15 cellular contexts compared by ENCODE assay signal in genomic region chr7:31805209-31805818, GRCh38.
A peak's percentile ranks its signal among the peaks of the same experiment; 100 is the strongest.
DNase-seq lines count a peak whose midpoint lies in the region; ATAC-seq lines count a peak whose summit lies in the region.
"Had no signal": no experiment of that assay in that cellular context is flagged by ENCODE, and none has a peak within 500 bp of the region (broad histone marks: within the 10 kb centered on the region; RNA-seq: fewer than 3 reads in every experiment).

No MANE protein-coding gene starts in this region.

- POLR2A ChIA-PET in naive thymus-derived CD4-positive, alpha-beta T cell (lab: Charles Lee), result no interaction called here

- no peaks in the 10 kb centered on the region for H3K27me3 ChIP-seq in naive thymus-derived CD4-positive, alpha-beta T cell (ENCODE audit: control insufficient read depth in 2 of 2, insufficient read depth in 2 of 2, low read length in 2 of 2)
- H3K27me3 ChIP-seq: hepatocyte had no signal

- no peaks in the 10 kb centered on the region for H3K27me3 Mint-ChIP-seq in naive thymus-derived CD4-positive, alpha-beta T cell
- H3K27me3 Mint-ChIP-seq in activated naive CD8-positive, alpha-beta T cell treated with anti-CD3 and anti-CD28 coated beads for 36 hours, result no peaks in the 10 kb centered on the region
- H3K27me3 Mint-ChIP-seq: activated CD8-positive, alpha-beta memory T cell treated with anti-CD3 and anti-CD28 coated beads, Interleukin-2, amount 10 ng/mL, durations not matched to agents 7 days and 5 days had no signal

- no peak overlapping the region for H3K27ac ChIP-seq in naive thymus-derived CD4-positive, alpha-beta T cell (ENCODE audit: low read depth, low read length)
- H3K27ac ChIP-seq in substantia nigra (ENCODE audit: low read depth, low read length, poor library complexity, severe bottlenecking), result no peak overlapping the region
- H3K27ac ChIP-seq: hepatocyte, prostate gland had no signal

- no peak overlapping the region for H3K27ac Mint-ChIP-seq in naive thymus-derived CD4-positive, alpha-beta T cell
- no peak overlapping the region for H3K27ac Mint-ChIP-seq in activated naive CD8-positive, alpha-beta T cell treated with anti-CD3 and anti-CD28 coated beads for 36 hours
- H3K27ac Mint-ChIP-seq: activated CD8-positive, alpha-beta memory T cell treated with anti-CD3 and anti-CD28 coated beads, Interleukin-2, amount 10 ng/mL, durations not matched to agents 7 days and 5 days had no signal

- peaks cover 2 to 9% (median 6%) of the 10 kb centered on the region in 11 donors for H3K9me3 Mint-ChIP-seq in naive thymus-derived CD4-positive, alpha-beta T cell
- H3K9me3 Mint-ChIP-seq in activated naive CD8-positive, alpha-beta T cell treated with anti-CD3 and anti-CD28 coated beads for 36 hours, result peaks cover 5% of the 10 kb centered on the region

- no peaks in the 10 kb centered on the region for H3K36me3 Mint-ChIP-seq in naive thymus-derived CD4-positive, alpha-beta T cell
- no peaks in the 10 kb centered on the region for H3K36me3 Mint-ChIP-seq in activated naive CD8-positive, alpha-beta T cell treated with anti-CD3 and anti-CD28 coated beads for 36 hours
- H3K36me3 Mint-ChIP-seq: activated CD8-positive, alpha-beta memory T cell treated with anti-CD3 and anti-CD28 coated beads, Interleukin-2, amount 10 ng/mL, durations not matched to agents 7 days and 5 days had no signal

- no peaks in the 10 kb centered on the region for H3K4me1 Mint-ChIP-seq in naive thymus-derived CD4-positive, alpha-beta T cell
- no peaks in the 10 kb centered on the region for H3K4me1 Mint-ChIP-seq in activated naive CD8-positive, alpha-beta T cell treated with anti-CD3 and anti-CD28 coated beads for 36 hours
- H3K4me1 Mint-ChIP-seq: activated CD8-positive, alpha-beta memory T cell treated with anti-CD3 and anti-CD28 coated beads, Interleukin-2, amount 10 ng/mL, durations not matched to agents 7 days and 5 days had no signal

- no peak overlapping the region for H3K4me3 Mint-ChIP-seq in naive thymus-derived CD4-positive, alpha-beta T cell
- no peak overlapping the region for H3K4me3 Mint-ChIP-seq in activated naive CD8-positive, alpha-beta T cell treated with anti-CD3 and anti-CD28 coated beads for 36 hours
- H3K4me3 Mint-ChIP-seq: activated CD8-positive, alpha-beta memory T cell treated with anti-CD3 and anti-CD28 coated beads, Interleukin-2, amount 10 ng/mL, durations not matched to agents 7 days and 5 days had no signal

- ATAC-seq in GM18498 (IDR thresholded peaks at IDR 0.05; ENCODE audit: unreplicated experiment) (peak; percentile 99), GM19463 (IDR thresholded peaks at IDR 0.05; ENCODE audit: unreplicated experiment) (peak; percentile 94), HG02981 (IDR thresholded peaks at IDR 0.05; ENCODE audit: unreplicated experiment) (peak; percentile 88), GM21528 (IDR thresholded peaks at IDR 0.05; ENCODE audit: low FRiP score, unreplicated experiment) (no peak)
- no peak for ATAC-seq in naive thymus-derived CD4-positive, alpha-beta T cell
- ATAC-seq: activated CD8-positive, alpha-beta memory T cell treated with anti-CD3 and anti-CD28 coated beads, Interleukin-2, amount 10 ng/mL, durations not matched to agents 7 days and 5 days had no signal

- H3K4me3 ChIP-seq in naive thymus-derived CD4-positive, alpha-beta T cell (ENCODE audit: low read length), result no peak overlapping the region
- H3K4me3 ChIP-seq: hepatocyte, prostate gland had no signal

- H3K36me3 ChIP-seq in naive thymus-derived CD4-positive, alpha-beta T cell (ENCODE audit: control insufficient read depth in 2 of 3, insufficient read depth in 3 of 3, low read length in 3 of 3), result no peaks in the 10 kb centered on the region
- H3K36me3 ChIP-seq: prostate gland had no signal

- H3K9me3 ChIP-seq in naive thymus-derived CD4-positive, alpha-beta T cell (ENCODE audit: control insufficient read depth in 2 of 3, low read length in 3 of 3), result no peaks in the 10 kb centered on the region
- H3K9me3 ChIP-seq: prostate gland had no signal

- DNase-seq in LoVo (ENCODE audit: low spot score) (peak; percentile 23), substantia nigra (lab: John Stamatoyannopoulos, UW) (no peak)
- no peak for DNase-seq in naive thymus-derived CD4-positive, alpha-beta T cell
- no peak for DNase-seq in activated naive CD8-positive, alpha-beta T cell treated with anti-CD3 and anti-CD28 coated beads for 36 hours
- DNase-seq: activated CD8-positive, alpha-beta memory T cell treated with anti-CD3 and anti-CD28 coated beads, Interleukin-2, amount 10 ng/mL, durations not matched to agents 7 days and 5 days; anterior cingulate cortex; effector CD4-positive, alpha-beta T cell; stimulated activated CD4-positive, alpha-beta T cell treated with anti-CD3 and anti-CD28 coated beads, Interleukin-4, amount 100 ng/mL, for 4 hours; T-helper 1 cell had no signal

- CTCF ChIA-PET in naive thymus-derived CD4-positive, alpha-beta T cell (lab: Charles Lee), result no interaction called here

- intact Hi-C loops in naive thymus-derived CD4-positive, alpha-beta T cell (cut with micrococcal nuclease), result no loop called here

- H3K4me1 ChIP-seq in naive thymus-derived CD4-positive, alpha-beta T cell (ENCODE audit: control insufficient read depth in 2 of 2, insufficient read depth in 2 of 2, low read length in 2 of 2), result no peaks in the 10 kb centered on the region
- H3K4me1 ChIP-seq: prostate gland had no signal

Comparison
In these comparisons a context has a peak if more than half of its experiments do, and no peak if none do; other contexts are left out.
1. ATAC-seq: peak in GM18498 (single experiment), GM19463 (single experiment) and HG02981 (single experiment); none in naive thymus-derived CD4-positive, alpha-beta T cell (single experiment) and GM21528 (single experiment).